In genomic region chr1:41401899-41402298, GRCh38 we compare ENCODE assay signal across 5 cellular contexts.
TF ChIP-seq lines count a peak whose summit lies in the region.

No MANE protein-coding gene starts in this region.

TF ChIP-seq in IMR-90, 13 proteins besides CTCF, POLR2A, EP300 and RAD21:
- TF ChIP-seq SMC3 (IDR thresholded peaks at IDR 0.05; ENCODE audit: low read depth, low read length) (no peak), MAFK (IDR thresholded peaks at IDR 0.05; ENCODE audit: low read depth, low read length) (no peak), RCOR1 (IDR thresholded peaks at IDR 0.05; ENCODE audit: insufficient replicate concordance, low read length) (no peak), USF2 (IDR thresholded peaks at IDR 0.05; ENCODE audit: low read depth, low read length) (peak; percentile 16; the same call in 1 of the 2 replicates)

TF ChIP-seq in Ishikawa, 13 proteins besides CTCF, POLR2A, EP300 and RAD21:
- TF ChIP-seq USF1 (IDR thresholded peaks at IDR 0.05) (peak; percentile 50), MAX (IDR thresholded peaks at IDR 0.05) (no peak)

TF ChIP-seq in WTC11, 78 proteins besides CTCF, POLR2A, EP300 and RAD21:
- TF ChIP-seq USF2 (CRISPR knock-in tag; IDR thresholded peaks at IDR 0.05) (peak; percentile 64), ARID4B (CRISPR knock-in tag; IDR thresholded peaks at IDR 0.05; ENCODE audit: borderline replicate concordance) (no peak)

TF ChIP-seq in H1, 55 proteins besides CTCF, POLR2A, EP300 and RAD21:
- 0 out of 2 replicates have a peak, but pooled peaks have one; percentile 41 for TF ChIP-seq USF2 (IDR thresholded peaks at IDR 0.05; ENCODE audit: low read length)
- no peak for TF ChIP-seq RFX5 (IDR thresholded peaks at IDR 0.05; ENCODE audit: borderline replicate concordance, low read depth, low read length)

TF ChIP-seq in GM23338, 12 proteins besides CTCF, POLR2A, EP300 and RAD21:
- no peak for TF ChIP-seq EZH2phosphoT487 (IDR thresholded peaks at IDR 0.05; ENCODE audit: unreplicated experiment)
- no peak for TF ChIP-seq ZNF114 (CRISPR knock-in tag; IDR thresholded peaks at IDR 0.05)
- TF ChIP-seq ZNF462 (CRISPR knock-in tag; IDR thresholded peaks at IDR 0.05), result no peak
- no peak for TF ChIP-seq CREB1 (CRISPR knock-in tag; IDR thresholded peaks at IDR 0.05; ENCODE audit: low read depth)
- TF ChIP-seq EZH2 (IDR thresholded peaks at IDR 0.05; ENCODE audit: low read depth, unreplicated experiment), result no peak
- no peak for TF ChIP-seq JUNB (IDR thresholded peaks at IDR 0.05; ENCODE audit: unreplicated experiment)
- TF ChIP-seq POLR2AphosphoS5 (IDR thresholded peaks at IDR 0.05; ENCODE audit: low read depth), result no peak
- TF ChIP-seq NANOG (IDR thresholded peaks at IDR 0.05; ENCODE audit: borderline replicate concordance), result no peak
- no peak for TF ChIP-seq REST (IDR thresholded peaks at IDR 0.05; ENCODE audit: unreplicated experiment)
- no peak for TF ChIP-seq ETS1 (IDR thresholded peaks at IDR 0.05)
- TF ChIP-seq ZNF331 (CRISPR knock-in tag; IDR thresholded peaks at IDR 0.05; ENCODE audit: low read depth), result no peak
- no peak for TF ChIP-seq STAT1 (IDR thresholded peaks at IDR 0.05; ENCODE audit: unreplicated experiment)
